Comparison of ENCODE assay signal across 9 cellular contexts in genomic region chr6:14784596-14785360, GRCh38.
DNase-seq lines count a peak whose midpoint lies in the region; ATAC-seq and TF ChIP-seq lines count a peak whose summit lies in the region.
"Had no signal": no experiment of that assay in that cellular context is flagged by ENCODE, and none has a peak within 500 bp of the region (broad histone marks: within the 10 kb centered on the region; RNA-seq: fewer than 3 reads in every experiment).

No MANE protein-coding gene starts in this region.

- peak; percentile 42 to 76 for ATAC-seq in activated naive CD4-positive, alpha-beta T cell treated with anti-CD3 and anti-CD28 coated beads, Interleukin-2, amount 50 U/mL, for 72 hours
- no peak for ATAC-seq in SK-N-SH treated with all-trans-retinoic acid at 6 μM for 48 hours
- ATAC-seq: body of pancreas had no signal

- H3K27me3 ChIP-seq in HAP-1 (ENCODE audit: low read depth), result no peaks in the 10 kb centered on the region
- H3K27me3 ChIP-seq: body of pancreas, ovary had no signal

- peaks cover 34% of the 10 kb centered on the region for H3K4me1 ChIP-seq in HAP-1
- H3K4me1 ChIP-seq in mesodermal cell (ENCODE audit: control insufficient read depth, insufficient read depth, low read length, poor library complexity, severe bottlenecking), result peaks cover 12% of the 10 kb centered on the region
- H3K4me1 ChIP-seq: body of pancreas had no signal

- H3K27ac ChIP-seq in mesodermal cell (ENCODE audit: low read depth, low read length, severe bottlenecking), result peak overlapping the region; percentile 43
- H3K27ac ChIP-seq: body of pancreas, ovary had no signal

- WGBS in mesodermal cell (ENCODE audit: insufficient coverage in 2 of 2), 2 experiments, result 19 to 24% methylated on average over 9 to 10 of the region's 14 CpGs

- peak overlapping the region; percentile 71 to 91 for H3K27ac Mint-ChIP-seq in activated naive CD4-positive, alpha-beta T cell treated with anti-CD3 and anti-CD28 coated beads, Interleukin-2, amount 50 U/mL, for 72 hours

- DNase-seq in HAP-1 (ENCODE audit: low spot score in 2 of 2), result peak; percentile 73 to 77
- peak; percentile 24 for DNase-seq in NCI-H2081 treated with DMSO at 0.1 percent for 48 hours (lab: John Stamatoyannopoulos, UW)
- peak in 1 of 2 donors; percentile 15 for DNase-seq in activated naive CD4-positive, alpha-beta T cell treated with anti-CD3 and anti-CD28 coated beads, Interleukin-2, amount 50 U/mL, for 72 hours (ENCODE audit: low spot score in 2 of 2)
- DNase-seq in NCI-H2171 (lab: John Stamatoyannopoulos, UW), result no peak
- DNase-seq in DMS114 treated with DMSO at 0.1 percent for 48 hours (lab: John Stamatoyannopoulos, UW; ENCODE audit: unreplicated experiment), result no peak
- DNase-seq: body of pancreas, ovary had no signal

- in situ Hi-C loops in HAP-1 (cut with MboI; ENCODE audit: low sequenced_read_pairs), result no loop called here

- H3K9me3 ChIP-seq in HAP-1 (no peaks in the 10 kb centered on the region), mesodermal cell (ENCODE audit: control insufficient read depth, low read length) (no peaks in the 10 kb centered on the region)
- H3K9me3 ChIP-seq: body of pancreas, ovary had no signal

- H3K36me3 Mint-ChIP-seq in activated naive CD4-positive, alpha-beta T cell treated with anti-CD3 and anti-CD28 coated beads, Interleukin-2, amount 50 U/mL, for 72 hours, result peaks cover 18 to 43% of the 10 kb centered on the region in 2 donors

- peaks cover 4 to 13% of the 10 kb centered on the region in 2 donors for H3K9me3 Mint-ChIP-seq in activated naive CD4-positive, alpha-beta T cell treated with anti-CD3 and anti-CD28 coated beads, Interleukin-2, amount 50 U/mL, for 72 hours

- H3K4me3 ChIP-seq in HAP-1, result no peak overlapping the region
- peak overlapping the region; percentile 5 for H3K4me3 ChIP-seq in mesodermal cell (ENCODE audit: extremely low read depth, insufficient read depth, low read length, poor library complexity, severe bottlenecking)
- H3K4me3 ChIP-seq: body of pancreas, ovary had no signal

- H3K36me3 ChIP-seq in HAP-1 (replicated peaks) (no peaks in the 10 kb centered on the region), mesodermal cell (ENCODE audit: control insufficient read depth, insufficient read depth, low read length) (no peaks in the 10 kb centered on the region)
- H3K36me3 ChIP-seq: ovary had no signal

TF ChIP-seq in SK-N-SH treated with all-trans-retinoic acid at 6 μM for 48 hours, 23 proteins besides CTCF, POLR2A, EP300 and RAD21:
- TF ChIP-seq TCF4 (CRISPR knock-in tag; IDR thresholded peaks at IDR 0.05; ENCODE audit: borderline replicate concordance) (no peak), CSDC2 (CRISPR knock-in tag; IDR thresholded peaks at IDR 0.05) (no peak), BACH2 (CRISPR knock-in tag; IDR thresholded peaks at IDR 0.05; ENCODE audit: borderline replicate concordance) (no peak), PPARA (CRISPR knock-in tag; IDR thresholded peaks at IDR 0.05; ENCODE audit: borderline replicate concordance) (no peak), ZNF565 (CRISPR knock-in tag; conservative IDR thresholded peaks at IDR 0.05; ENCODE audit: low read depth) (no peak), ARNTL (CRISPR knock-in tag; IDR thresholded peaks at IDR 0.05; ENCODE audit: borderline replicate concordance, low read depth) (no peak), ISL1 (CRISPR knock-in tag; IDR thresholded peaks at IDR 0.05) (no peak), ZC3H10 (CRISPR knock-in tag; IDR thresholded peaks at IDR 0.05) (no peak), OSR1 (CRISPR knock-in tag; IDR thresholded peaks at IDR 0.05) (no peak), POU6F1 (CRISPR knock-in tag; IDR thresholded peaks at IDR 0.05; ENCODE audit: borderline replicate concordance, low read depth) (no peak), ZFP3 (CRISPR knock-in tag; IDR thresholded peaks at IDR 0.05) (no peak), TOX (CRISPR knock-in tag; IDR thresholded peaks at IDR 0.05; ENCODE audit: borderline replicate concordance) (no peak), ZFP30 (CRISPR knock-in tag; IDR thresholded peaks at IDR 0.05) (no peak), RARB (CRISPR knock-in tag; IDR thresholded peaks at IDR 0.05) (no peak), GLIS3 (CRISPR knock-in tag; IDR thresholded peaks at IDR 0.05) (no peak), ESRRG (CRISPR knock-in tag; IDR thresholded peaks at IDR 0.05) (no peak)
- TF ChIP-seq, protein P1, sequence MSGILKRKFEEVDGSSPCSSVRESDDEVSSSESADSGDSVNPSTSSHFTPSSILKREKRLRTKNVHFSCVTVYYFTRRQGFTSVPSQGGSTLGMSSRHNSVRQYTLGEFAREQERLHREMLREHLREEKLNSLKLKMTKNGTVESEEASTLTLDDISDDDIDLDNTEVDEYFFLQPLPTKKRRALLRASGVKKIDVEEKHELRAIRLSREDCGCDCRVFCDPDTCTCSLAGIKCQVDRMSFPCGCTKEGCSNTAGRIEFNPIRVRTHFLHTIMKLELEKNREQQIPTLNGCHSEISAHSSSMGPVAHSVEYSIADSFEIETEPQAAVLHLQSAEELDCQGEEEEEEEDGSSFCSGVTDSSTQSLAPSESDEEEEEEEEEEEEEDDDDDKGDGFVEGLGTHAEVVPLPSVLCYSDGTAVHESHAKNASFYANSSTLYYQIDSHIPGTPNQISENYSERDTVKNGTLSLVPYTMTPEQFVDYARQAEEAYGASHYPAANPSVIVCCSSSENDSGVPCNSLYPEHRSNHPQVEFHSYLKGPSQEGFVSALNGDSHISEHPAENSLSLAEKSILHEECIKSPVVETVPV (CRISPR knock-in tag; IDR thresholded peaks at IDR 0.05), result no peak
- TF ChIP-seq, protein P2, sequence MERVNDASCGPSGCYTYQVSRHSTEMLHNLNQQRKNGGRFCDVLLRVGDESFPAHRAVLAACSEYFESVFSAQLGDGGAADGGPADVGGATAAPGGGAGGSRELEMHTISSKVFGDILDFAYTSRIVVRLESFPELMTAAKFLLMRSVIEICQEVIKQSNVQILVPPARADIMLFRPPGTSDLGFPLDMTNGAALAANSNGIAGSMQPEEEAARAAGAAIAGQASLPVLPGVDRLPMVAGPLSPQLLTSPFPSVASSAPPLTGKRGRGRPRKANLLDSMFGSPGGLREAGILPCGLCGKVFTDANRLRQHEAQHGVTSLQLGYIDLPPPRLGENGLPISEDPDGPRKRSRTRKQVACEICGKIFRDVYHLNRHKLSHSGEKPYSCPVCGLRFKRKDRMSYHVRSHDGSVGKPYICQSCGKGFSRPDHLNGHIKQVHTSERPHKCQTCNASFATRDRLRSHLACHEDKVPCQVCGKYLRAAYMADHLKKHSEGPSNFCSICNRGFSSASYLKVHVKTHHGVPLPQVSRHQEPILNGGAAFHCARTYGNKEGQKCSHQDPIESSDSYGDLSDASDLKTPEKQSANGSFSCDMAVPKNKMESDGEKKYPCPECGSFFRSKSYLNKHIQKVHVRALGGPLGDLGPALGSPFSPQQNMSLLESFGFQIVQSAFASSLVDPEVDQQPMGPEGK (CRISPR knock-in tag; IDR thresholded peaks at IDR 0.05; ENCODE audit: borderline replicate concordance), result no peak
- TF ChIP-seq, protein P3, sequence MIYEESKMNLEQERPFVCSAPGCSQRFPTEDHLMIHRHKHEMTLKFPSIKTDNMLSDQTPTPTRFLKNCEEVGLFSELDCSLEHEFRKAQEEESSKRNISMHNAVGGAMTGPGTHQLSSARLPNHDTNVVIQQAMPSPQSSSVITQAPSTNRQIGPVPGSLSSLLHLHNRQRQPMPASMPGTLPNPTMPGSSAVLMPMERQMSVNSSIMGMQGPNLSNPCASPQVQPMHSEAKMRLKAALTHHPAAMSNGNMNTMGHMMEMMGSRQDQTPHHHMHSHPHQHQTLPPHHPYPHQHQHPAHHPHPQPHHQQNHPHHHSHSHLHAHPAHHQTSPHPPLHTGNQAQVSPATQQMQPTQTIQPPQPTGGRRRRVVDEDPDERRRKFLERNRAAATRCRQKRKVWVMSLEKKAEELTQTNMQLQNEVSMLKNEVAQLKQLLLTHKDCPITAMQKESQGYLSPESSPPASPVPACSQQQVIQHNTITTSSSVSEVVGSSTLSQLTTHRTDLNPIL (CRISPR knock-in tag; IDR thresholded peaks at IDR 0.05; ENCODE audit: low read depth), result no peak
- TF ChIP-seq, protein P4, sequence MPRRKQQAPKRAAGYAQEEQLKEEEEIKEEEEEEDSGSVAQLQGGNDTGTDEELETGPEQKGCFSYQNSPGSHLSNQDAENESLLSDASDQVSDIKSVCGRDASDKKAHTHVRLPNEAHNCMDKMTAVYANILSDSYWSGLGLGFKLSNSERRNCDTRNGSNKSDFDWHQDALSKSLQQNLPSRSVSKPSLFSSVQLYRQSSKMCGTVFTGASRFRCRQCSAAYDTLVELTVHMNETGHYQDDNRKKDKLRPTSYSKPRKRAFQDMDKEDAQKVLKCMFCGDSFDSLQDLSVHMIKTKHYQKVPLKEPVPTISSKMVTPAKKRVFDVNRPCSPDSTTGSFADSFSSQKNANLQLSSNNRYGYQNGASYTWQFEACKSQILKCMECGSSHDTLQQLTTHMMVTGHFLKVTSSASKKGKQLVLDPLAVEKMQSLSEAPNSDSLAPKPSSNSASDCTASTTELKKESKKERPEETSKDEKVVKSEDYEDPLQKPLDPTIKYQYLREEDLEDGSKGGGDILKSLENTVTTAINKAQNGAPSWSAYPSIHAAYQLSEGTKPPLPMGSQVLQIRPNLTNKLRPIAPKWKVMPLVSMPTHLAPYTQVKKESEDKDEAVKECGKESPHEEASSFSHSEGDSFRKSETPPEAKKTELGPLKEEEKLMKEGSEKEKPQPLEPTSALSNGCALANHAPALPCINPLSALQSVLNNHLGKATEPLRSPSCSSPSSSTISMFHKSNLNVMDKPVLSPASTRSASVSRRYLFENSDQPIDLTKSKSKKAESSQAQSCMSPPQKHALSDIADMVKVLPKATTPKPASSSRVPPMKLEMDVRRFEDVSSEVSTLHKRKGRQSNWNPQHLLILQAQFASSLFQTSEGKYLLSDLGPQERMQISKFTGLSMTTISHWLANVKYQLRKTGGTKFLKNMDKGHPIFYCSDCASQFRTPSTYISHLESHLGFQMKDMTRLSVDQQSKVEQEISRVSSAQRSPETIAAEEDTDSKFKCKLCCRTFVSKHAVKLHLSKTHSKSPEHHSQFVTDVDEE (CRISPR knock-in tag; IDR thresholded peaks at IDR 0.05), result no peak

Comparison
In these comparisons a context has a peak if more than half of its experiments do, and no peak if none do; other contexts are left out.
1. DNase-seq: peak in HAP-1 (2 of 2) and NCI-H2081 treated with DMSO at 0.1 percent for 48 hours (single experiment); none in NCI-H2171 (single experiment) and DMS114 treated with DMSO at 0.1 percent for 48 hours (single experiment).